Comparison of ENCODE assay signal across 8 cellular contexts in the genomic region with DNA sequence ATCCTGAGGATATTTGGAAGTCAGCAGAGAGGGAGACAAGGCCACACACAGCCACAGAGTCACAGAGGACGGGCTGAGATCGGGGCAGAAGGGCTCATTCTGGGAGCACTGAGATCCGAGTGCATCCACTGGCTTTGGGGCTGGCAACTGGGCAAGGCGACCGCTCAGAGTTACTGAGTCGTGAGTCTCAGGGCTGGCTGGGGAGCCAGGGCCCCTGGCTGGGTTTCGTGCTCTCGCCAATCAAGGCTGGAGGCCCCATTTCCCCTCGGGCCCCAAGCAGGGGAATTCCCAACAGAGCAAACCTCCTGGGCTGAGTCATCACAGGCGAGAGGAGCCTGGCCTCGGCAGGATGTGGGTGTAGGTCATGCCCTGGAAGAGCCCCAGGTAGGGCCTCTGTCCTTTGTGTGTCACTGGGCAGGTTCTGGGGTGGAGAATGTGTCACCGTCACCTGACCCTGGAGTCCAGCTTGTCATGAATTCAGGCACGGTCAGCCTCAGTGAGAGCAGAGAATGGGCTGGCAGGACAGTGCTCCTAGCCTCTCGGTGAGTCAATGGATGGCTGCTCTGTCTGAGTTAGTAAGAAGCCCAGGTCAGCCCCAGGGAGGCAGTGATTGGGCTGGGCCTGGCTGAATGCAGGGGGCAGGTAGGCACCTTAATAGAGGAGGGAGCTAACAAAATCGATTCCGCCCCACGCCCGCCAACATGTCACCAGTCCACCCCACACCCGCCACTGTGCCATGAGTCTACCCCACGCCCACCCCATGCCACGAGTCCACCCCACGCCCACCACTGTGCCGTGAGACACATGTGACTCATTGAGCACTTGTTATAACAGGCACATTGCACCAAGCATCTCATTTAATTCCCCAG. TPM values are rescaled to one million over a fixed set of nuclear protein-coding genes. Genes with fewer than 3 reads are reported as not detected.
DNase-seq lines count a peak whose midpoint lies in the region; ATAC-seq and TF ChIP-seq lines count a peak whose summit lies in the region.

No MANE protein-coding gene starts in this region.

- peak; percentile 73 for ATAC-seq in CD8-positive, alpha-beta T cell
- ATAC-seq in GM21360 (IDR thresholded peaks at IDR 0.05; ENCODE audit: unreplicated experiment) (peak; percentile 69), HG03575 (IDR thresholded peaks at IDR 0.05; ENCODE audit: extremely low read depth, insufficient number of reproducible peaks, low FRiP score, unreplicated experiment) (peak; percentile 75), left lobe of liver (peak; percentile 30)

- no peaks in the 10 kb centered on the region for H3K9me3 ChIP-seq in CD8-positive, alpha-beta T cell (ENCODE audit: low read length)

- no peaks in the 10 kb centered on the region for H3K27me3 ChIP-seq in CD8-positive, alpha-beta T cell (ENCODE audit: insufficient read depth, low read length)

- POLR2A ChIA-PET in CD8-positive, alpha-beta T cell (lab: Charles Lee): interaction anchor here (0.8 to 3.4 kb wide), 5 partner anchors 9 to 20 kb away, joined by 3 to 19 read pairs (median 8); no protein-coding TSS in a partner anchor

- TF ChIP-seq CTCF in CD8-positive, alpha-beta T cell (IDR thresholded peaks at IDR 0.05): no peak
- TF ChIP-seq CTCF in astrocyte of the spinal cord (IDR thresholded peaks at IDR 0.05; ENCODE audit: low read depth, low read length): no peak

- peak overlapping the region; percentile 5 for H3K4me3 ChIP-seq in CD8-positive, alpha-beta T cell (ENCODE audit: low read depth, low read length)
- no peak overlapping the region for H3K4me3 ChIP-seq in astrocyte of the spinal cord (ENCODE audit: low read depth, low read length)

- intact Hi-C loops in CD8-positive, alpha-beta T cell (cut with DNase I, micrococcal nuclease): loop anchor here in 1 of 2 experiments (1.0 to 5.0 kb wide), 5 partner anchors 11 to 1563 kb away; no protein-coding TSS in a partner anchor

- DNase-seq in CD8-positive, alpha-beta T cell: peak; percentile 78 to 95 (median 86)
- DNase-seq in T-helper 2 cell treated with Interferon-gamma antibody and Interleukin-4, amounts not matched to agents 5 μg/mL and 100 μg/mL, for 36 hours (ENCODE audit: low spot score): peak; percentile 98
- peak; percentile 85 for DNase-seq in astrocyte of the spinal cord (ENCODE audit: low read depth, low spot score)
- no peak for DNase-seq in left lobe of liver (ENCODE audit: low spot score)
- peak; percentile 83 to 89 for DNase-seq in stimulated activated CD8-positive, alpha-beta memory T cell treated with anti-CD3 and anti-CD28 coated beads, Interleukin-15, amount 100 ng/mL, for 4 hours (ENCODE audit: low read depth in 2 of 2)
- no peak for DNase-seq in NCI-H510A (lab: John Stamatoyannopoulos, UW)

- H3K27ac ChIP-seq in CD8-positive, alpha-beta T cell (ENCODE audit: low read depth, low read length): peak overlapping the region; percentile 47

- CTCF ChIA-PET in CD8-positive, alpha-beta T cell (lab: Charles Lee): interaction anchor here (1.5 to 6.1 kb wide), 3 partner anchors 11 to 19 kb away, joined by 4 to 83 read pairs (median 37); no protein-coding TSS in a partner anchor

- H3K4me1 ChIP-seq in CD8-positive, alpha-beta T cell (ENCODE audit: insufficient read depth, low read length): peaks cover 97% of the 10 kb centered on the region

- no peaks in the 10 kb centered on the region for H3K36me3 Mint-ChIP-seq in CD8-positive, alpha-beta T cell
- peaks cover 61% of the 10 kb centered on the region for H3K36me3 Mint-ChIP-seq in T-helper 2 cell treated with Interferon-gamma antibody and Interleukin-4, amounts not matched to agents 5 μg/mL and 100 μg/mL, for 36 hours (ENCODE audit: low read depth)

- peak overlapping the region; percentile 53 for H3K4me3 Mint-ChIP-seq in CD8-positive, alpha-beta T cell
- peak overlapping the region; percentile 82 for H3K4me3 Mint-ChIP-seq in T-helper 2 cell treated with Interferon-gamma antibody and Interleukin-4, amounts not matched to agents 5 μg/mL and 100 μg/mL, for 36 hours

- H3K36me3 ChIP-seq in CD8-positive, alpha-beta T cell (ENCODE audit: insufficient read depth, low read length): no peaks in the 10 kb centered on the region

- peak overlapping the region; percentile 97 for H3K27ac Mint-ChIP-seq in CD8-positive, alpha-beta T cell
- H3K27ac Mint-ChIP-seq in T-helper 2 cell treated with Interferon-gamma antibody and Interleukin-4, amounts not matched to agents 5 μg/mL and 100 μg/mL, for 36 hours: peak overlapping the region; percentile 99

- no peaks in the 10 kb centered on the region for H3K27me3 Mint-ChIP-seq in CD8-positive, alpha-beta T cell (ENCODE audit: low read depth)
- H3K27me3 Mint-ChIP-seq in T-helper 2 cell treated with Interferon-gamma antibody and Interleukin-4, amounts not matched to agents 5 μg/mL and 100 μg/mL, for 36 hours (ENCODE audit: low read depth): no peaks in the 10 kb centered on the region

- no peaks in the 10 kb centered on the region for H3K9me3 Mint-ChIP-seq in CD8-positive, alpha-beta T cell
- no peaks in the 10 kb centered on the region for H3K9me3 Mint-ChIP-seq in T-helper 2 cell treated with Interferon-gamma antibody and Interleukin-4, amounts not matched to agents 5 μg/mL and 100 μg/mL, for 36 hours

- in situ Hi-C loops in astrocyte of the spinal cord (cut with HindIII; ENCODE audit: low sequenced_read_pairs): no loop called here

- H3K4me1 Mint-ChIP-seq in CD8-positive, alpha-beta T cell (ENCODE audit: low read depth): peaks cover 92% of the 10 kb centered on the region
- H3K4me1 Mint-ChIP-seq in T-helper 2 cell treated with Interferon-gamma antibody and Interleukin-4, amounts not matched to agents 5 μg/mL and 100 μg/mL, for 36 hours (ENCODE audit: low read depth): peaks cover 91% of the 10 kb centered on the region

RNA-seq across cellular contexts. Expression of a gene that starts 16.9 kb away (rescaled TPM):
- total RNA-seq in CD8-positive, alpha-beta T cell: 1 to 10 TPM; 1.7 to 2.8 TPM
- total RNA-seq in left lobe of liver: 0.20 TPM

RNA-seq across cellular contexts. Expression of a gene that starts 32.3 kb away (rescaled TPM):
- not detected for total RNA-seq in CD8-positive, alpha-beta T cell
- not detected for total RNA-seq in left lobe of liver

RNA-seq across cellular contexts. Expression of a gene that starts 37.6 kb away (rescaled TPM):
- total RNA-seq in CD8-positive, alpha-beta T cell: not detected
- not detected for total RNA-seq in left lobe of liver

Comparison
In these comparisons a context has a peak if more than half of its experiments do, and no peak if none do; other contexts are left out.
1. DNase-seq: peak in CD8-positive, alpha-beta T cell (7 of 7), T-helper 2 cell treated with Interferon-gamma antibody and Interleukin-4, amounts not matched to agents 5 μg/mL and 100 μg/mL, for 36 hours (single experiment), astrocyte of the spinal cord (single experiment) and stimulated activated CD8-positive, alpha-beta memory T cell treated with anti-CD3 and anti-CD28 coated beads, Interleukin-15, amount 100 ng/mL, for 4 hours (2 of 2); none in left lobe of liver (single experiment) and NCI-H510A (single experiment).
2. Peak in every context shown above with its lines, with median percentiles within 50 percentile points of each other: ATAC-seq.